In genomic region chr21:41425954-41426655, GRCh38 we compare ENCODE assay signal across 8 cellular contexts. TPM values are rescaled to one million over a fixed set of nuclear protein-coding genes. Genes with fewer than 3 reads are reported as not detected.
A peak's percentile ranks its signal among the peaks of the same experiment; 100 is the strongest.
DNase-seq lines count a peak whose midpoint lies in the region; ATAC-seq and TF ChIP-seq lines count a peak whose summit lies in the region.

TSS of gene MX1 (plus strand) at chr21:41426239. CDS start at chr21:41432071, 5,832 bp downstream.

- no peaks in the 10 kb centered on the region for H3K9me3 ChIP-seq in BLaER1 treated with 17β-estradiol and CSF1 and Interleukin-3, amounts not matched to agents 10 nM and 100 nM (replicated peaks in 1 of 11)
- H3K9me3 ChIP-seq in colonic mucosa, result no peaks in the 10 kb centered on the region
- no peaks in the 10 kb centered on the region for H3K9me3 ChIP-seq in right lobe of liver

- intact Hi-C loops in colonic mucosa (cut with DNase I), result no loop called here
- intact Hi-C loops in right lobe of liver (cut with DNase I), result no loop called here

- peaks cover 0 to 24% (median 0%) of the 10 kb centered on the region in 11 experiments; a peak in 4 of 22 replicates for H3K36me3 ChIP-seq in BLaER1 treated with 17β-estradiol and CSF1 and Interleukin-3, amounts not matched to agents 10 nM and 100 nM
- H3K36me3 ChIP-seq in colonic mucosa (no peaks in the 10 kb centered on the region), right lobe of liver (no peaks in the 10 kb centered on the region)

- H3K27me3 ChIP-seq in BLaER1 treated with 17β-estradiol and CSF1 and Interleukin-3, amounts not matched to agents 10 nM and 100 nM, result peaks cover 23 to 39% (median 27%) of the 10 kb centered on the region in 11 experiments
- H3K27me3 ChIP-seq in colonic mucosa, result no peaks in the 10 kb centered on the region
- no peaks in the 10 kb centered on the region for H3K27me3 ChIP-seq in right lobe of liver

- H3K27ac ChIP-seq in BLaER1 treated with 17β-estradiol and CSF1 and Interleukin-3, amounts not matched to agents 10 nM and 100 nM, result peak within 1 kb of the TSS; percentile 25 to 75 (median 62); a peak in 19 of 22 replicates
- H3K27ac ChIP-seq in colonic mucosa (no peak within 1 kb of the TSS), right lobe of liver (peak within 1 kb of the TSS; percentile 20 to 84 (median 26))

- H3K9ac ChIP-seq in BLaER1 treated with 17β-estradiol and CSF1 and Interleukin-3, amounts not matched to agents 10 nM and 100 nM, result peak within 1 kb of the TSS; percentile 46 to 87 (median 75); a peak in 21 of 22 replicates
- peak within 1 kb of the TSS; percentile 71 to 87 for H3K9ac ChIP-seq in colonic mucosa (ENCODE audit: low read depth in 2 of 2, low read length in 2 of 2)

- peaks cover 0 to 13% (median 0%) of the 10 kb centered on the region in 11 experiments; a peak in 1 of 22 replicates for H4K20me1 ChIP-seq in BLaER1 treated with 17β-estradiol and CSF1 and Interleukin-3, amounts not matched to agents 10 nM and 100 nM

- TF ChIP-seq POLR2A in right lobe of liver (IDR thresholded peaks at IDR 0.05), result peak; percentile 56

- peak within 1 kb of the TSS; percentile 55 to 79 (median 64) for H3K4me3 ChIP-seq in BLaER1 treated with 17β-estradiol and CSF1 and Interleukin-3, amounts not matched to agents 10 nM and 100 nM
- H3K4me3 ChIP-seq in colonic mucosa (peak within 1 kb of the TSS; percentile 55), right lobe of liver (peak within 1 kb of the TSS; percentile 64 to 89 (median 70))

- DNase-seq in HT1080 (ENCODE audit: low read depth), result peak; percentile 24
- DNase-seq in activated CD4-positive, alpha-beta T cell treated with anti-CD3 and anti-CD28 coated beads for 4 hours, result peak; percentile 88
- DNase-seq in colonic mucosa, result peak; percentile 87
- DNase-seq in right lobe of liver, result peak; percentile 83 to 87 (median 87)
- DNase-seq in stimulated activated CD4-positive, alpha-beta T cell treated with anti-CD3 and anti-CD28 coated beads, Interleukin-4, amount 100 ng/mL, for 1 hour, result peak; percentile 88
- no peak for DNase-seq in NCI-H1105 treated with DMSO at 0.1 percent for 48 hours (lab: John Stamatoyannopoulos, UW)

- TF ChIP-seq CTCF in colonic mucosa (IDR thresholded peaks at IDR 0.05) (no peak), right lobe of liver (IDR thresholded peaks at IDR 0.05) (no peak)

- ATAC-seq in GM19438 (IDR thresholded peaks at IDR 0.05; ENCODE audit: low read depth, unreplicated experiment) (peak; percentile 69), right lobe of liver (peak; percentile 95 to 96 (median 96))

- 0% methylated on average over 15 of the region's 62 CpGs for WGBS in right lobe of liver (ENCODE audit: insufficient coverage, low coverage, low lambda C conversion rate, missing lambda C conversion rate)

- peaks cover 50 to 85% (median 78%) of the 10 kb centered on the region in 10 experiments for H3K4me1 ChIP-seq in BLaER1 treated with 17β-estradiol and CSF1 and Interleukin-3, amounts not matched to agents 10 nM and 100 nM
- peaks cover 5% of the 10 kb centered on the region for H3K4me1 ChIP-seq in colonic mucosa
- peaks cover 0 to 6% (median 0%) of the 10 kb centered on the region in 4 donors for H3K4me1 ChIP-seq in right lobe of liver

- H3K4me2 ChIP-seq in BLaER1 treated with 17β-estradiol and CSF1 and Interleukin-3, amounts not matched to agents 10 nM and 100 nM, result peak within 1 kb of the TSS; percentile 74 to 98 (median 92)

RNA-seq across cellular contexts. Expression of gene MX1, which starts in this region (rescaled TPM):
- 6.5 and 7.3 TPM in 2 replicates for total RNA-seq in HT1080 (2014; rRNA removed; shearing (Covaris generic))
- polyA plus RNA-seq in HT1080 (2015; cell fraction: cytosol; rRNA removed), result 3.8 and 4.7 TPM in 2 replicates
- polyA plus RNA-seq in HT1080 (2015; cell fraction: nucleus; rRNA removed), result 6.5 and 10.2 TPM in 2 replicates
- total RNA-seq in colonic mucosa (10 to 100 TPM in 1 of 2 donors, 1 to 10 TPM in 1; 7.3 to 17.7 TPM), right lobe of liver (10 to 100 TPM in 4 of 6 experiments, 1 to 10 TPM in 2; 6.1 to 25.4 (median 10.5) TPM)
